Comparison of ENCODE assay signal across 18 cellular contexts in genomic region chr10:66234872-66235271, GRCh38.
"Had no signal": no experiment of that assay in that cellular context is flagged by ENCODE, and none has a peak within 500 bp of the region (broad histone marks: within the 10 kb centered on the region; RNA-seq: fewer than 3 reads in every experiment).

No MANE protein-coding gene starts in this region.

- H3K4me1 Mint-ChIP-seq: activated CD4-positive, alpha-beta T cell treated with anti-CD3 and anti-CD28 coated beads, Interleukin-2, amount 10 ng/mL, durations not matched to agents 7 days and 5 days; immature natural killer cell; nephron progenitor cell had no signal

- H3K27me3 ChIP-seq: foreskin keratinocyte, heart left ventricle, spleen, stomach, testis had no signal

- ATAC-seq: effector memory CD8-positive, alpha-beta T cell; foreskin keratinocyte; heart left ventricle; lower lobe of right lung; sciatic nerve had no signal

- H3K27me3 Mint-ChIP-seq: activated CD4-positive, alpha-beta T cell treated with anti-CD3 and anti-CD28 coated beads, Interleukin-2, amount 10 ng/mL, durations not matched to agents 7 days and 5 days; activated naive CD8-positive, alpha-beta T cell; effector memory CD8-positive, alpha-beta T cell had no signal

- H3K4me1 ChIP-seq: foreskin keratinocyte, heart left ventricle, lower lobe of right lung, spleen, stomach, testis had no signal

- H3K27ac ChIP-seq: foreskin keratinocyte, heart left ventricle, lower lobe of right lung, spleen, stomach, testis had no signal

- H3K9me3 Mint-ChIP-seq: activated CD4-positive, alpha-beta T cell treated with anti-CD3 and anti-CD28 coated beads, Interleukin-2, amount 10 ng/mL, durations not matched to agents 7 days and 5 days had no signal

- H3K9me3 ChIP-seq: testis had no signal

- H3K36me3 Mint-ChIP-seq: activated naive CD8-positive, alpha-beta T cell; immature natural killer cell had no signal

- H3K27ac Mint-ChIP-seq: activated CD4-positive, alpha-beta T cell treated with anti-CD3 and anti-CD28 coated beads, Interleukin-2, amount 10 ng/mL, durations not matched to agents 7 days and 5 days; activated naive CD8-positive, alpha-beta T cell; effector memory CD8-positive, alpha-beta T cell; immature natural killer cell; mesothelial cell of epicardium; nephron progenitor cell; T-helper 2 cell treated with Interferon-gamma antibody and Interleukin-4, amounts not matched to agents 5 μg/mL and 100 μg/mL, for 36 hours had no signal

- H3K36me3 ChIP-seq: heart left ventricle, lower lobe of right lung, spleen, stomach had no signal

- H3K4me3 Mint-ChIP-seq: activated CD4-positive, alpha-beta T cell treated with anti-CD3 and anti-CD28 coated beads, Interleukin-2, amount 10 ng/mL, durations not matched to agents 7 days and 5 days; activated naive CD8-positive, alpha-beta T cell; effector memory CD8-positive, alpha-beta T cell; immature natural killer cell; mesothelial cell of epicardium; nephron progenitor cell; T-helper 2 cell treated with Interferon-gamma antibody and Interleukin-4, amounts not matched to agents 5 μg/mL and 100 μg/mL, for 36 hours had no signal

- DNase-seq: activated CD4-positive, alpha-beta T cell treated with anti-CD3 and anti-CD28 coated beads, Interleukin-2, amount 10 ng/mL, durations not matched to agents 7 days and 5 days; activated CD8-positive, alpha-beta memory T cell treated with anti-CD3 and anti-CD28 coated beads for 24 hours; activated gamma-delta T cell treated with Interleukin-2 at 50 U/mL for 16 hours; anterior cingulate cortex; dermis blood vessel endothelial cell; effector memory CD8-positive, alpha-beta T cell; foreskin keratinocyte; heart left ventricle; immature natural killer cell; lower lobe of right lung; nephron progenitor cell; spleen; stomach; testis had no signal

- H3K4me3 ChIP-seq: heart left ventricle, lower lobe of right lung, spleen, stomach, testis had no signal
